ENCODE assay signal across 19 cellular contexts in the genomic region with DNA sequence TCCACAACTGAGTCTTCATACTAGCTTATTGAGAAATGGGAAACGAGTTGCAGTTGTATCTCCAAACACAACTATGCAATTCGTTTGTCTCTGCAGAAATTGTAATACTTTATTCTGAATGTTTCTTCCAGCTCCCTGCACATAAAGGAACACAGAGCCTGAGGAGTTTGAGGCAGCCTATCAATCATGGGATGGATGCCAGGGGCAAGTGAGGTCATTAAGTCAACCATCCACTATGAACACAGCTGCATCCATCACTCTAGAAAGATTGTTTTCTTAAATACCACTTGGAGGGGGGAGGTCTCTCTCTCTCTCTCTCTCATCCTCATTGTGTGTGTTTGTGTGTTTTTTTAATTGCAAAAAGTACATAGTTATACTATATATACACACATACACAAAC. TPM values are rescaled to one million over a fixed set of nuclear protein-coding genes. Genes with fewer than 3 reads are reported as not detected.
DNase-seq lines count a peak whose midpoint lies in the region; ATAC-seq and TF ChIP-seq lines count a peak whose summit lies in the region.
"Had no signal": no experiment of that assay in that cellular context is flagged by ENCODE, and none has a peak within 500 bp of the region (broad histone marks: within the 10 kb centered on the region; RNA-seq: fewer than 3 reads in every experiment).

No MANE protein-coding gene starts in this region.

- ATAC-seq in natural killer cell (no peak), HG03280 (IDR thresholded peaks at IDR 0.05; ENCODE audit: unreplicated experiment) (no peak)
- ATAC-seq in natural killer cell treated with Interleukin-12 subunit alpha and Interleukin-12 subunit beta and Interleukin-15 and Interleukin-18, amount 100 ng/mL, for 72 hours = no peak
- ATAC-seq: T-cell had no signal

- in situ Hi-C loops in ACHN (cut with HindIII; ENCODE audit: low pct_ligation_motif_present, low pct_unique_long_range_greater_than_20kb, low sequenced_read_pairs) = no loop called here

- intact Hi-C loops in natural killer cell (cut with micrococcal nuclease) = loop anchor here (5.0 kb wide), 1 partner anchor 77 kb away; no protein-coding TSS in a partner anchor

- H3K4me3 ChIP-seq in SJCRH30 = no peak overlapping the region
- H3K4me3 ChIP-seq: PC-9 had no signal

- H3K27me3 Mint-ChIP-seq in natural killer cell (ENCODE audit: low read depth in 2 of 2) (peaks cover 21 to 36% of the 10 kb centered on the region in 2 donors), type B pancreatic cell (peaks cover 46% of the 10 kb centered on the region)
- H3K27me3 Mint-ChIP-seq in natural killer cell treated with Interleukin-12 subunit alpha and Interleukin-12 subunit beta and Interleukin-15 and Interleukin-18, amount 100 ng/mL, for 72 hours = peaks cover 28 to 39% of the 10 kb centered on the region in 2 donors

- H3K4me1 Mint-ChIP-seq in natural killer cell (peaks cover 18% of the 10 kb centered on the region in 2 donors), type B pancreatic cell (ENCODE audit: unreplicated experiment) (peaks cover 9% of the 10 kb centered on the region)
- peaks cover 12 to 17% of the 10 kb centered on the region in 2 donors for H3K4me1 Mint-ChIP-seq in natural killer cell treated with Interleukin-12 subunit alpha and Interleukin-12 subunit beta and Interleukin-15 and Interleukin-18, amount 100 ng/mL, for 72 hours (ENCODE audit: low read depth in 2 of 2)

- TF ChIP-seq CTCF in natural killer cell (IDR thresholded peaks at IDR 0.05) (no peak), type B pancreatic cell (conservative IDR thresholded peaks at IDR 0.05) (no peak)

- H3K9me3 Mint-ChIP-seq in natural killer cell (no peaks in the 10 kb centered on the region), type B pancreatic cell (no peaks in the 10 kb centered on the region)
- H3K9me3 Mint-ChIP-seq in natural killer cell treated with Interleukin-12 subunit alpha and Interleukin-12 subunit beta and Interleukin-15 and Interleukin-18, amount 100 ng/mL, for 72 hours = no peaks in the 10 kb centered on the region
- H3K9me3 Mint-ChIP-seq: CD8-positive, alpha-beta memory T cell; T-cell had no signal

- H3K36me3 Mint-ChIP-seq in natural killer cell (peaks cover 6% of the 10 kb centered on the region), type B pancreatic cell (peaks cover 4% of the 10 kb centered on the region)
- peaks cover 7% of the 10 kb centered on the region for H3K36me3 Mint-ChIP-seq in natural killer cell treated with Interleukin-12 subunit alpha and Interleukin-12 subunit beta and Interleukin-15 and Interleukin-18, amount 100 ng/mL, for 72 hours
- H3K36me3 Mint-ChIP-seq: T-cell had no signal

- H3K4me3 Mint-ChIP-seq in natural killer cell (peak overlapping the region; percentile 53), type B pancreatic cell (peak overlapping the region; percentile 58)
- H3K4me3 Mint-ChIP-seq in natural killer cell treated with Interleukin-12 subunit alpha and Interleukin-12 subunit beta and Interleukin-15 and Interleukin-18, amount 100 ng/mL, for 72 hours = no peak overlapping the region
- H3K4me3 Mint-ChIP-seq: T-cell had no signal

- peaks cover 4% of the 10 kb centered on the region; the same call in 1 of the 2 replicates for H3K36me3 ChIP-seq in SJCRH30

- H3K27me3 ChIP-seq in SJCRH30 = no peaks in the 10 kb centered on the region

- no peak overlapping the region for H3K27ac Mint-ChIP-seq in natural killer cell
- H3K27ac Mint-ChIP-seq in natural killer cell treated with Interleukin-12 subunit alpha and Interleukin-12 subunit beta and Interleukin-15 and Interleukin-18, amount 100 ng/mL, for 72 hours = no peak overlapping the region
- H3K27ac Mint-ChIP-seq in type B pancreatic cell = peak overlapping the region; percentile 58
- H3K27ac Mint-ChIP-seq: T-cell had no signal

- H3K4me1 ChIP-seq in SJCRH30 = peaks cover 30% of the 10 kb centered on the region

- H3K9me3 ChIP-seq in SJCRH30 (replicated peaks) = 0 out of 2 replicates have a peak, but pooled peaks cover 3% of the 10 kb centered on the region

- DNase-seq in DMS 273 (lab: John Stamatoyannopoulos, UW; ENCODE audit: unreplicated experiment) = peak; percentile 15
- no peak for DNase-seq in DMS 273 treated with DMSO at 0.1 percent for 48 hours (lab: John Stamatoyannopoulos, UW)
- no peak for DNase-seq in natural killer cell
- no peak for DNase-seq in natural killer cell treated with Interleukin-12 subunit alpha and Interleukin-12 subunit beta and Interleukin-15 and Interleukin-18, amount 100 ng/mL, for 72 hours (ENCODE audit: low spot score)
- peak; percentile 71 to 85 for DNase-seq in SJCRH30
- DNase-seq in type B pancreatic cell (ENCODE audit: extremely low spot score, unreplicated experiment) = no peak
- no peak for DNase-seq in ACHN
- DNase-seq: 8988T; CD8-positive, alpha-beta memory T cell; EL; H7; Kasumi-1; NCI-H1436; NCI-H2081 treated with DMSO at 0.1 percent for 48 hours; NCI-H526; PC-9; SK-N-SH; T-cell had no signal

- peak overlapping the region; percentile 15; the same call in 1 of the 2 replicates for H3K27ac ChIP-seq in SJCRH30
- H3K27ac ChIP-seq: PC-9 had no signal

RNA-seq across cellular contexts. Expression of a gene that starts 2.9 kb away (rescaled TPM):
- total RNA-seq in natural killer cell (10 to 100 TPM; 37.0 to 45.0 (median 37.3) TPM), type B pancreatic cell (ENCODE audit: low replicate concordance) (62.9 and 66.3 TPM in 2 replicates)
- total RNA-seq in natural killer cell treated with Interleukin-12 subunit alpha and Interleukin-12 subunit beta and Interleukin-15 and Interleukin-18, amount 100 ng/mL, for 72 hours = 100 to 1,000 TPM; 114 to 139 TPM
- total RNA-seq in SJCRH30 (2014; rRNA removed; shearing (Covaris generic)) = 139 and 150 TPM in 2 replicates

Comparison
In these comparisons a context has a peak if more than half of its experiments do, and no peak if none do; other contexts are left out.
1. DNase-seq: peak in DMS 273 (single experiment) and SJCRH30 (2 of 2); none in DMS 273 treated with DMSO at 0.1 percent for 48 hours (single experiment), natural killer cell (single experiment), natural killer cell treated with Interleukin-12 subunit alpha and Interleukin-12 subunit beta and Interleukin-15 and Interleukin-18, amount 100 ng/mL, for 72 hours (single experiment), type B pancreatic cell (single experiment) and ACHN (single experiment).